Comparison of ENCODE assay signal across 25 cellular contexts in genomic region chr2:66070717-66071602, GRCh38.
DNase-seq lines count a peak whose midpoint lies in the region; TF ChIP-seq lines count a peak whose summit lies in the region.
"Had no signal": no experiment of that assay in that cellular context is flagged by ENCODE, and none has a peak within 500 bp of the region (broad histone marks: within the 10 kb centered on the region; RNA-seq: fewer than 3 reads in every experiment).

No MANE protein-coding gene starts in this region.

- CTCF ChIA-PET in SK-N-SH (lab: Yijun Ruan, JAX) = interaction anchor here (1.2 to 2.8 kb wide), 5 partner anchors 14 to 1769 kb away, joined by 3 to 9 read pairs (median 4); no protein-coding TSS in a partner anchor
- CTCF ChIA-PET in GM10248 (lab: Yijun Ruan, JAX) = interaction anchor here (1.8 kb wide), 1 partner anchor 10 kb away, joined by 5 read pairs; no protein-coding TSS in a partner anchor

- peak overlapping the region; percentile 66 for H3K27ac Mint-ChIP-seq in nephron progenitor cell
- H3K27ac Mint-ChIP-seq: CD8-positive, alpha-beta T cell had no signal

- POLR2A ChIA-PET in SK-N-SH (lab: Yijun Ruan, JAX) (interaction anchor here (0.9 kb wide), 2 partner anchors 362 to 363 kb away, joined by 3 to 6 read pairs; no protein-coding TSS in a partner anchor), GM10248 (lab: Yijun Ruan, JAX) (no interaction called here)

- peak; percentile 48 for TF ChIP-seq RAD21 in SK-N-SH (IDR thresholded peaks at IDR 0.05; ENCODE audit: low read length)

- H3K4me1 ChIP-seq in SK-N-SH (ENCODE audit: control insufficient read depth in 1 of 2, insufficient read depth in 2 of 2, low read depth in 1 of 2, low read length in 1 of 2) (peaks cover 0 to 20% of the 10 kb centered on the region in 2 experiments; a peak in 2 of 4 replicates), uterus (no peaks in the 10 kb centered on the region), breast epithelium (no peaks in the 10 kb centered on the region)
- H3K4me1 ChIP-seq: parathyroid adenoma, upper lobe of left lung had no signal

- TF ChIP-seq EP300 in SK-N-SH (IDR thresholded peaks at IDR 0.05; ENCODE audit: borderline replicate concordance in 1 of 2, low read depth in 1 of 2, low read length in 1 of 2) = peak in 1 of 2 experiments; percentile 99; a peak in 3 of 4 replicates

- peaks cover 6% of the 10 kb centered on the region for H3K27me3 Mint-ChIP-seq in nephron progenitor cell (ENCODE audit: low read depth, poor library complexity)

- H3K36me3 ChIP-seq in SK-N-SH (replicated peaks in 1 of 2; ENCODE audit: control insufficient read depth in 1 of 2, insufficient read depth in 2 of 2, low read length in 1 of 2) (no peaks in the 10 kb centered on the region), uterus (no peaks in the 10 kb centered on the region), breast epithelium (no peaks in the 10 kb centered on the region)
- H3K36me3 ChIP-seq: cardiac muscle cell, stomach, upper lobe of left lung had no signal

- H3K9me3 ChIP-seq in SK-N-SH (no peaks in the 10 kb centered on the region), uterus (no peaks in the 10 kb centered on the region), breast epithelium (no peaks in the 10 kb centered on the region)
- H3K9me3 ChIP-seq: stomach, upper lobe of left lung had no signal

- H3K4me2 ChIP-seq in SK-N-SH = peak overlapping the region; percentile 68

- H3K9me3 Mint-ChIP-seq in nephron progenitor cell = peaks cover 5% of the 10 kb centered on the region
- H3K9me3 Mint-ChIP-seq: activated naive CD4-positive, alpha-beta T cell treated with anti-CD3 and anti-CD28 coated beads, Interleukin-2, amount 50 U/mL, for 72 hours; CD8-positive, alpha-beta T cell had no signal

- no peaks in the 10 kb centered on the region for H3K27me3 ChIP-seq in SK-N-SH (ENCODE audit: insufficient read depth)
- H3K27me3 ChIP-seq in uterus = no peaks in the 10 kb centered on the region
- H3K27me3 ChIP-seq in breast epithelium = no peaks in the 10 kb centered on the region
- H3K27me3 ChIP-seq: cardiac muscle cell, stomach, upper lobe of left lung had no signal

- TF ChIP-seq POLR2A in uterus (IDR thresholded peaks at IDR 0.05) (no peak), breast epithelium (IDR thresholded peaks at IDR 0.05) (no peak)

- no peaks in the 10 kb centered on the region for H3K79me2 ChIP-seq in SK-N-SH (ENCODE audit: insufficient read depth)

- peak overlapping the region; percentile 27 to 96; a peak in 3 of 4 replicates for H3K27ac ChIP-seq in SK-N-SH (ENCODE audit: low read depth in 2 of 2, low read length in 1 of 2)
- H3K27ac ChIP-seq in uterus = peak overlapping the region; percentile 12 to 43
- H3K27ac ChIP-seq in breast epithelium = no peak overlapping the region
- H3K27ac ChIP-seq: cardiac muscle cell, coronary artery, parathyroid adenoma, upper lobe of left lung, VCaP had no signal

- H3K4me1 Mint-ChIP-seq in nephron progenitor cell = peaks cover 67% of the 10 kb centered on the region

- DNase-seq in activated gamma-delta T cell (lab: John Stamatoyannopoulos, UW) = peak; percentile 6
- no peak for DNase-seq in activated gamma-delta T cell treated with Interleukin-2 at 50 U/mL for 16 hours
- peak; percentile 79 for DNase-seq in SK-N-SH
- no peak for DNase-seq in nephron progenitor cell
- DNase-seq in uterus = peak; percentile 26 to 27
- no peak for DNase-seq in breast epithelium (ENCODE audit: low spot score in 2 of 2)
- no peak for DNase-seq in GM10248 (ENCODE audit: extremely low spot score)
- DNase-seq in NCI-H2029 (lab: John Stamatoyannopoulos, UW) = no peak
- DNase-seq: 8988T; activated CD4-positive, alpha-beta T cell treated with anti-CD3 and anti-CD28 coated beads, Interleukin-2, amount 50 U/mL, for 1 hour; anterior cingulate cortex; CD8-positive, alpha-beta T cell; DMS53; IMR-90; NCI-H1092 treated with DMSO at 0.1 percent for 48 hours; NCI-H2171; NCI-H526; stimulated activated CD8-positive, alpha-beta memory T cell treated with anti-CD3 and anti-CD28 coated beads, Interleukin-4, amount 100 ng/mL, for 48 hours; stomach had no signal

- H3K9ac ChIP-seq in SK-N-SH = no peak overlapping the region
- H3K9ac ChIP-seq: parathyroid adenoma had no signal

- no peak overlapping the region for H3K4me3 Mint-ChIP-seq in nephron progenitor cell
- H3K4me3 Mint-ChIP-seq: CD8-positive, alpha-beta T cell had no signal

- H2AFZ ChIP-seq in SK-N-SH (ENCODE audit: low read depth) = peak overlapping the region; percentile 35; the same call in 1 of the 2 replicates
- H2AFZ ChIP-seq: parathyroid adenoma had no signal

- 3% methylated on average over 21 of the region's 21 CpGs for WGBS in SK-N-SH (ENCODE audit: low lambda C conversion rate)

- H3K9me2 ChIP-seq in SK-N-SH = no peaks in the 10 kb centered on the region

- no peaks in the 10 kb centered on the region for H3F3A ChIP-seq in SK-N-SH (replicated peaks; ENCODE audit: insufficient read depth)

- H3K36me3 Mint-ChIP-seq in nephron progenitor cell (ENCODE audit: low read depth) = no peaks in the 10 kb centered on the region
- H3K36me3 Mint-ChIP-seq: activated naive CD4-positive, alpha-beta T cell treated with anti-CD3 and anti-CD28 coated beads, Interleukin-2, amount 50 U/mL, for 72 hours; CD8-positive, alpha-beta T cell had no signal

- intact Hi-C loops in uterus (cut with DNase I; ENCODE audit: low total_unique reads) = no loop called here
- intact Hi-C loops in breast epithelium (cut with DNase I; ENCODE audit: low total_unique reads) = no loop called here

- no peaks in the 10 kb centered on the region for H4K20me1 ChIP-seq in SK-N-SH (ENCODE audit: insufficient read depth)

- H3K4me3 ChIP-seq in SK-N-SH (ENCODE audit: low read depth in 2 of 2, low read length in 1 of 2) (peak overlapping the region; percentile 15 to 39; a peak in 3 of 4 replicates), uterus (peak overlapping the region in 1 of 2 donors; percentile 21), breast epithelium (no peak overlapping the region)
- H3K4me3 ChIP-seq: cardiac muscle cell, coronary artery had no signal

- TF ChIP-seq CTCF in SK-N-SH (IDR thresholded peaks at IDR 0.05) (no peak), nephron progenitor cell (IDR thresholded peaks at IDR 0.05) (no peak), uterus (IDR thresholded peaks at IDR 0.05) (no peak), breast epithelium (IDR thresholded peaks at IDR 0.05) (no peak), GM10248 (IDR thresholded peaks at IDR 0.05; ENCODE audit: control extremely low read depth, extremely low read depth, low read depth, missing control alignments) (no peak)

TF ChIP-seq in SK-N-SH, 30 proteins besides CTCF, POLR2A, EP300 and RAD21:
- TF ChIP-seq RXRA (IDR thresholded peaks at IDR 0.05; ENCODE audit: borderline replicate concordance, low read depth) (no peak), RCOR1 (IDR thresholded peaks at IDR 0.05; ENCODE audit: low read length) (peak; percentile 90), POLR2AphosphoS5 (IDR thresholded peaks at IDR 0.05; ENCODE audit: low read depth, low read length) (no peak), MXI1 (IDR thresholded peaks at IDR 0.05; ENCODE audit: low read depth, low read length) (peak; percentile 46; the same call in 1 of the 2 replicates), CHD2 (IDR thresholded peaks at IDR 0.05; ENCODE audit: low read length, partially characterized antibody) (peak; percentile 64), FOXJ3 (CRISPR knock-in tag; IDR thresholded peaks at IDR 0.05) (peak; percentile 94), JUND (IDR thresholded peaks at IDR 0.05) (peak; percentile 16; the same call in 1 of the 2 replicates), MAX (IDR thresholded peaks at IDR 0.05; ENCODE audit: low read depth) (no peak), TCF12 (IDR thresholded peaks at IDR 0.05) (peak; percentile 79), TEAD4 (IDR thresholded peaks at IDR 0.05; ENCODE audit: borderline replicate concordance, insufficient read depth) (peak; percentile 53; the same call in 1 of the 2 replicates), RFX5 (IDR thresholded peaks at IDR 0.05; ENCODE audit: low read length) (0 out of 2 replicates have a peak, but pooled peaks have one; percentile 15), FOSL2 (IDR thresholded peaks at IDR 0.05; ENCODE audit: borderline replicate concordance, low read depth) (no peak), GATA2 (CRISPR knock-in tag; IDR thresholded peaks at IDR 0.05) (peak; percentile 99)
- TF ChIP-seq, protein P1, sequence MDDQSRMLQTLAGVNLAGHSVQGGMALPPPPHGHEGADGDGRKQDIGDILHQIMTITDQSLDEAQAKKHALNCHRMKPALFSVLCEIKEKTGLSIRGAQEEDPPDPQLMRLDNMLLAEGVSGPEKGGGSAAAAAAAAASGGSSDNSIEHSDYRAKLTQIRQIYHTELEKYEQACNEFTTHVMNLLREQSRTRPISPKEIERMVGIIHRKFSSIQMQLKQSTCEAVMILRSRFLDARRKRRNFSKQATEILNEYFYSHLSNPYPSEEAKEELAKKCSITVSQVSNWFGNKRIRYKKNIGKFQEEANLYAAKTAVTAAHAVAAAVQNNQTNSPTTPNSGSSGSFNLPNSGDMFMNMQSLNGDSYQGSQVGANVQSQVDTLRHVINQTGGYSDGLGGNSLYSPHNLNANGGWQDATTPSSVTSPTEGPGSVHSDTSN (IDR thresholded peaks at IDR 0.05) = peak; percentile 68

Comparison
In these comparisons a context has a peak if more than half of its experiments do, and no peak if none do; other contexts are left out.
1. DNase-seq: peak in activated gamma-delta T cell (single experiment), SK-N-SH (single experiment) and uterus (2 of 2); none in activated gamma-delta T cell treated with Interleukin-2 at 50 U/mL for 16 hours (single experiment), nephron progenitor cell (single experiment), breast epithelium (0 of 2), GM10248 (single experiment) and NCI-H2029 (single experiment).
2. H3K27ac ChIP-seq: peak in SK-N-SH (2 of 2) and uterus (2 of 2); none in breast epithelium (0 of 2).
3. H3K4me3 ChIP-seq: peak in SK-N-SH (2 of 2); none in breast epithelium (0 of 3).